18 cellular contexts compared by ENCODE assay signal in the genomic region with DNA sequence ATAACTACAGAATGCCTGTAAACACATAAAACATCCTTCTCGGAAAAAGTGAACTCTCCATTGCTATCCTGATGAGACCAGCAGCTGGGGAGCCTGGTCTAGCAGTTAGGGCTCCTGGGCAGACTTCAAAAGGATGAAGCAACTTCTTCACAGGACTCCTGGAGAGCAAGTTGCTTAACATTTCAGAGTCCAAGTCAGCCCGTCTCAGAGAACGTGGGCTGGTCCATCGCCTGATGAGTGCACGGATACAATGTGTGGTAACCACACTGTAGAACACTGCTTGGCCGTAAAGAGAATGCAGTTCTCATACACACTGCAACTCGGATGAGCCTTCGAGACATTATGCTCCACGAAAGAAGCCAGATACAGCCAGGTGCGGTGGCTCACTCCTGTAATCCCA. TPM values are rescaled to one million over a fixed set of nuclear protein-coding genes. Genes with fewer than 3 reads are reported as not detected.
A peak's percentile ranks its signal among the peaks of the same experiment; 100 is the strongest.
DNase-seq lines count a peak whose midpoint lies in the region; ATAC-seq and TF ChIP-seq lines count a peak whose summit lies in the region.
"Had no signal": no experiment of that assay in that cellular context is flagged by ENCODE, and none has a peak within 500 bp of the region (broad histone marks: within the 10 kb centered on the region; RNA-seq: fewer than 3 reads in every experiment).

No MANE protein-coding gene starts in this region.

- H3K27ac Mint-ChIP-seq in MCF 10A (ENCODE audit: low read depth, unreplicated experiment), result no peak overlapping the region
- H3K27ac Mint-ChIP-seq: activated naive CD8-positive, alpha-beta T cell treated with anti-CD3 and anti-CD28 coated beads for 36 hours had no signal

- H3K4me1 Mint-ChIP-seq in MCF 10A (ENCODE audit: insufficient read depth, unreplicated experiment), result no peaks in the 10 kb centered on the region
- H3K4me1 Mint-ChIP-seq: activated naive CD8-positive, alpha-beta T cell treated with anti-CD3 and anti-CD28 coated beads for 36 hours had no signal

- dilution Hi-C loops in mammary epithelial cell (cut with HindIII; ENCODE audit: low sequenced_read_pairs), result no loop called here

- TF ChIP-seq EP300 in sigmoid colon (IDR thresholded peaks at IDR 0.05), result no peak

- H3K27ac ChIP-seq in mammary epithelial cell (ENCODE audit: insufficient read depth, low read depth, low read length) (no peak overlapping the region), thoracic aorta (no peak overlapping the region), sigmoid colon (no peak overlapping the region)
- H3K27ac ChIP-seq: testis had no signal

- H3K4me3 Mint-ChIP-seq in MCF 10A (ENCODE audit: unreplicated experiment), result no peak overlapping the region
- H3K4me3 Mint-ChIP-seq: activated naive CD8-positive, alpha-beta T cell treated with anti-CD3 and anti-CD28 coated beads for 36 hours had no signal

- H3K4me3 ChIP-seq in mammary epithelial cell (replicated peaks in 1 of 3; ENCODE audit: insufficient read depth in 1 of 3, low read depth in 2 of 3, low read length in 3 of 3) (no peak overlapping the region), fibroblast of villous mesenchyme (ENCODE audit: low read depth, low read length) (no peak overlapping the region), thoracic aorta (no peak overlapping the region), sigmoid colon (no peak overlapping the region)
- H3K4me3 ChIP-seq: testis had no signal

- H3K9me3 Mint-ChIP-seq in MCF 10A (ENCODE audit: unreplicated experiment), result no peaks in the 10 kb centered on the region
- H3K9me3 Mint-ChIP-seq: activated naive CD8-positive, alpha-beta T cell treated with anti-CD3 and anti-CD28 coated beads for 36 hours had no signal

- TF ChIP-seq CTCF in MCF 10A (IDR thresholded peaks at IDR 0.05; ENCODE audit: unreplicated experiment) (no peak), mammary epithelial cell (conservative IDR thresholded peaks at IDR 0.05 in 1 of 2, IDR thresholded peaks at IDR 0.05 in 1 of 2; ENCODE audit: extremely low read depth in 1 of 2, insufficient read depth in 1 of 2, low read depth in 1 of 2, low read length in 2 of 2) (no peak), fibroblast of villous mesenchyme (IDR thresholded peaks at IDR 0.05; ENCODE audit: insufficient read depth, low read depth, low read length) (no peak), thoracic aorta (IDR thresholded peaks at IDR 0.05) (no peak), sigmoid colon (IDR thresholded peaks at IDR 0.05) (no peak)

- no peak for TF ChIP-seq POLR2A in sigmoid colon (IDR thresholded peaks at IDR 0.05)

- DNase-seq in MCF 10A (ENCODE audit: unreplicated experiment), result peak; percentile 76
- no peak for DNase-seq in mammary epithelial cell
- peak; percentile 95 for DNase-seq in SKM-1 treated with dmso at 0.1 percent for 144 hours (lab: John Stamatoyannopoulos, UW; ENCODE audit: unreplicated experiment)
- DNase-seq in fibroblast of villous mesenchyme (ENCODE audit: low read depth), result peak; percentile 94
- DNase-seq in thoracic aorta (ENCODE audit: low spot score), result no peak
- DNase-seq in OCI-M2 (lab: John Stamatoyannopoulos, UW; ENCODE audit: unreplicated experiment), result no peak
- no peak for DNase-seq in sigmoid colon
- DNase-seq: 8988T; activated naive CD8-positive, alpha-beta T cell treated with anti-CD3 and anti-CD28 coated beads for 36 hours; erythroblast; NCI-H1436 treated with DMSO at 0.1 percent for 48 hours; NCI-H526 treated with DMSO at 0.1 percent for 48 hours; SHP77 treated with DMSO at 0.1 percent for 48 hours; stimulated activated CD4-positive, alpha-beta T cell treated with anti-CD3 and anti-CD28 coated beads, Interleukin-12 subunit alpha, Interleukin-12 subunit beta, amount 100 ng/mL, for 4 hours; testis had no signal

- ATAC-seq in thoracic aorta (ENCODE audit: insufficient number of reproducible peaks, low FRiP score, low read depth), result peak; percentile 36
- ATAC-seq in GM19328 (IDR thresholded peaks at IDR 0.05; ENCODE audit: unreplicated experiment), result no peak

- no peak overlapping the region for H3K4me2 ChIP-seq in mammary epithelial cell (ENCODE audit: insufficient read depth, low read depth, low read length)

- BruUV-seq in MCF 10A (replicated peaks; lab: Mats Ljungman, UMichigan) (no TSS peak), mammary epithelial cell (replicated peaks; lab: Mats Ljungman, UMichigan) (no TSS peak)

- H3K9me3 ChIP-seq in mammary epithelial cell (replicated peaks; ENCODE audit: insufficient read depth, low read length) (no peaks in the 10 kb centered on the region), thoracic aorta (no peaks in the 10 kb centered on the region), sigmoid colon (no peaks in the 10 kb centered on the region)
- H3K9me3 ChIP-seq: testis had no signal

- H3K4me1 ChIP-seq in mammary epithelial cell (ENCODE audit: insufficient read depth, low read length), result no peaks in the 10 kb centered on the region
- H3K4me1 ChIP-seq in thoracic aorta (ENCODE audit: control insufficient read depth in 1 of 2, low read depth in 2 of 2), result no peaks in the 10 kb centered on the region
- no peaks in the 10 kb centered on the region for H3K4me1 ChIP-seq in sigmoid colon
- H3K4me1 ChIP-seq: testis had no signal

- in situ Hi-C loops in mammary epithelial cell (cut with MboI; ENCODE audit: low sequenced_read_pairs in 2 of 2), result no loop called here

- H3K27me3 ChIP-seq in mammary epithelial cell (ENCODE audit: insufficient read depth, low read length), result no peaks in the 10 kb centered on the region
- no peaks in the 10 kb centered on the region for H3K27me3 ChIP-seq in thoracic aorta (replicated peaks; ENCODE audit: insufficient read depth)
- no peaks in the 10 kb centered on the region for H3K27me3 ChIP-seq in sigmoid colon
- H3K27me3 ChIP-seq: testis had no signal

- intact Hi-C loops in MCF 10A (cut with micrococcal nuclease), result no loop called here
- intact Hi-C loops in mammary epithelial cell (cut with micrococcal nuclease), result no loop called here
- intact Hi-C loops in sigmoid colon (cut with DNase I), result no loop called here

- no peaks in the 10 kb centered on the region for H3K79me2 ChIP-seq in mammary epithelial cell (ENCODE audit: insufficient read depth, low read length)

- H3K27me3 Mint-ChIP-seq in MCF 10A (ENCODE audit: insufficient read depth, unreplicated experiment), result no peaks in the 10 kb centered on the region
- H3K27me3 Mint-ChIP-seq: activated naive CD8-positive, alpha-beta T cell treated with anti-CD3 and anti-CD28 coated beads for 36 hours had no signal

- POLR2A ChIA-PET in MCF 10A (lab: Yijun Ruan, JAX), result interaction anchor here (1.2 kb wide), 1 partner anchor 11 kb away, joined by 3 read pairs; no protein-coding TSS in a partner anchor

- no peaks in the 10 kb centered on the region for H3K36me3 Mint-ChIP-seq in MCF 10A (ENCODE audit: insufficient read depth, unreplicated experiment)
- H3K36me3 Mint-ChIP-seq: activated naive CD8-positive, alpha-beta T cell treated with anti-CD3 and anti-CD28 coated beads for 36 hours had no signal

- no peak overlapping the region for H3K9ac ChIP-seq in mammary epithelial cell (ENCODE audit: insufficient read depth, low read length)

- CTCF ChIA-PET in MCF 10A (lab: Yijun Ruan, JAX), result interaction anchor here (0.6 kb wide), 1 partner anchor 1571 kb away, joined by 3 read pairs; no protein-coding TSS in a partner anchor
- CTCF ChIA-PET in mammary epithelial cell (lab: Charles Lee; ENCODE audit: low non-redundant PET), result no interaction called here

- H4K20me1 ChIP-seq in mammary epithelial cell (ENCODE audit: insufficient read depth, low read length), result no peaks in the 10 kb centered on the region

- H2AFZ ChIP-seq in mammary epithelial cell (ENCODE audit: low read depth, low read length), result no peak overlapping the region

- WGBS in mammary epithelial cell (ENCODE audit: low coverage, missing lambda C conversion rate), result 84% methylated on average over 10 of the region's 10 CpGs
- WGBS in sigmoid colon, 2 donors, result 54 to 70% methylated on average over 10 of the region's 10 CpGs

- no peaks in the 10 kb centered on the region for H3K36me3 ChIP-seq in mammary epithelial cell (ENCODE audit: insufficient read depth, low read length)
- H3K36me3 ChIP-seq in thoracic aorta, result no peaks in the 10 kb centered on the region
- H3K36me3 ChIP-seq in sigmoid colon, result no peaks in the 10 kb centered on the region

RNA-seq across cellular contexts. Expression of a gene that starts 52.7 kb away (rescaled TPM):
- total RNA-seq in MCF 10A (2022) (not detected in 2 replicates), mammary epithelial cell (not detected), fibroblast of villous mesenchyme (not detected in 2 replicates), thoracic aorta (not detected), sigmoid colon (not detected)
- polyA plus RNA-seq in mammary epithelial cell (not detected), sigmoid colon (under 1 TPM in 1 of 3 donors, not detected in 2; 0.04 TPM)
- not detected for polyA minus RNA-seq in mammary epithelial cell
- total RNA-seq: activated naive CD8-positive, alpha-beta T cell treated with anti-CD3 and anti-CD28 coated beads for 36 hours; mesenteric fat pad; osteocyte; testis had no signal

Comparison
In these comparisons a context has a peak if more than half of its experiments do, and no peak if none do; other contexts are left out.
1. DNase-seq: peak in MCF 10A (single experiment), SKM-1 treated with dmso at 0.1 percent for 144 hours (single experiment) and fibroblast of villous mesenchyme (single experiment); none in mammary epithelial cell (single experiment), thoracic aorta (single experiment), OCI-M2 (single experiment) and sigmoid colon (single experiment).